ENCODE assay signal across 29 cellular contexts in the genomic region with DNA sequence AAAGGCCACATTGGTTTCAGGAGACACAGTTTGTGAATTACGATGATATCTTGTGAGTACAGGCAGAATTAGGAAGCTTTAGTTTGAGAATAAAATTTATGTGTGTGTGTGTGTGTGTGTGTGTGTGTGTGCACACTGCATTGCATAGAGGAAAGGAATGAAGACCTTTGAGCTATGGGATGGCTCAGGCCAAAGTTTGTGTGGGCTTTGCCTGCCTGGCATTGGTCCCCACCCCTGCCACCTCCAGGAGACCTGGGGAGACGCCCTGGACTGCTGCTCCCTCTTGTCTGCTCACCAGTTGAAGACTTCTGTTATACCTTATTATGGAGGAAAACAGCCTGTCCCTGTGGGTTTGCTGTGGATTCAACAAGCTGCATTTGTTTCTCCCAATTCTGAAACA. TPM values are rescaled to one million over a fixed set of nuclear protein-coding genes. Genes with fewer than 3 reads are reported as not detected.
A peak's percentile ranks its signal among the peaks of the same experiment; 100 is the strongest.
DNase-seq lines count a peak whose midpoint lies in the region; ATAC-seq and TF ChIP-seq lines count a peak whose summit lies in the region.
"Had no signal": no experiment of that assay in that cellular context is flagged by ENCODE, and none has a peak within 500 bp of the region (broad histone marks: within the 10 kb centered on the region; RNA-seq: fewer than 3 reads in every experiment).

No MANE protein-coding gene starts in this region.

- H3K4me3 ChIP-seq in SU-DHL-6 (ENCODE audit: insufficient read depth, low read length, poor library complexity, severe bottlenecking) = no peak overlapping the region
- H3K4me3 ChIP-seq: ascending aorta, cardiac muscle cell, MG63, neural progenitor cell, testis had no signal

- no peak overlapping the region for H3K4me3 Mint-ChIP-seq in activated CD4-positive, alpha-beta T cell treated with anti-CD3 and anti-CD28 coated beads for 36 hours
- no peak overlapping the region for H3K4me3 Mint-ChIP-seq in activated CD4-positive, alpha-beta T cell treated with anti-CD3 and anti-CD28 coated beads, Interleukin-2, amount 10 ng/mL, durations not matched to agents 7 days and 5 days
- peak overlapping the region; percentile 21 for H3K4me3 Mint-ChIP-seq in central memory CD8-positive, alpha-beta T cell
- H3K4me3 Mint-ChIP-seq in natural killer cell treated with Interleukin-12 subunit alpha and Interleukin-12 subunit beta and Interleukin-15 and Interleukin-18, amount 100 ng/mL, for 72 hours = peak overlapping the region; percentile 13
- H3K4me3 Mint-ChIP-seq: dendritic cell treated with granulocyte-macrophage colony-stimulating factor and Interleukin-4, amounts not matched to agents 40 ng/mL and 50 ng/mL, for 4 days; endodermal cell; neural progenitor cell had no signal

- H3K9me3 ChIP-seq in SU-DHL-6 (ENCODE audit: insufficient read depth, low read length) = peaks cover 10% of the 10 kb centered on the region; the same call in 1 of the 2 replicates
- H3K9me3 ChIP-seq: ascending aorta, MG63, testis had no signal

- peak overlapping the region; percentile 74 for H3K27ac Mint-ChIP-seq in activated CD4-positive, alpha-beta T cell treated with anti-CD3 and anti-CD28 coated beads for 36 hours
- no peak overlapping the region for H3K27ac Mint-ChIP-seq in activated CD4-positive, alpha-beta T cell treated with anti-CD3 and anti-CD28 coated beads, Interleukin-2, amount 10 ng/mL, durations not matched to agents 7 days and 5 days
- H3K27ac Mint-ChIP-seq in central memory CD8-positive, alpha-beta T cell (ENCODE audit: low read depth) = no peak overlapping the region
- H3K27ac Mint-ChIP-seq in natural killer cell treated with Interleukin-12 subunit alpha and Interleukin-12 subunit beta and Interleukin-15 and Interleukin-18, amount 100 ng/mL, for 72 hours = peak overlapping the region; percentile 87 to 95
- H3K27ac Mint-ChIP-seq: dendritic cell treated with granulocyte-macrophage colony-stimulating factor and Interleukin-4, amounts not matched to agents 40 ng/mL and 50 ng/mL, for 4 days; endodermal cell; neural progenitor cell had no signal

- intact Hi-C loops in activated CD4-positive, alpha-beta T cell treated with anti-CD3 and anti-CD28 coated beads for 36 hours (cut with DNase I, micrococcal nuclease) = loop anchor here in 1 of 2 experiments (5.0 kb wide), 1 partner anchor 39 kb away; a partner anchor contains a TSS

- H3K36me3 ChIP-seq in SU-DHL-6 (ENCODE audit: low read length) = no peaks in the 10 kb centered on the region
- H3K36me3 ChIP-seq: ascending aorta, cardiac muscle cell, MG63, neural progenitor cell had no signal

- peak overlapping the region; percentile 89; the same call in 1 of the 2 replicates for H3K27ac ChIP-seq in SU-DHL-6 (ENCODE audit: low read depth, low read length)
- H3K27ac ChIP-seq: ascending aorta, cardiac muscle cell, neural progenitor cell, parathyroid adenoma, RWPE1, testis had no signal

- peaks cover 80% of the 10 kb centered on the region for H3K4me1 Mint-ChIP-seq in activated CD4-positive, alpha-beta T cell treated with anti-CD3 and anti-CD28 coated beads for 36 hours
- peaks cover 10% of the 10 kb centered on the region for H3K4me1 Mint-ChIP-seq in activated CD4-positive, alpha-beta T cell treated with anti-CD3 and anti-CD28 coated beads, Interleukin-2, amount 10 ng/mL, durations not matched to agents 7 days and 5 days
- H3K4me1 Mint-ChIP-seq in central memory CD8-positive, alpha-beta T cell = peaks cover 73% of the 10 kb centered on the region
- peaks cover 40 to 66% of the 10 kb centered on the region in 2 donors for H3K4me1 Mint-ChIP-seq in natural killer cell treated with Interleukin-12 subunit alpha and Interleukin-12 subunit beta and Interleukin-15 and Interleukin-18, amount 100 ng/mL, for 72 hours (ENCODE audit: low read depth in 2 of 2)
- H3K4me1 Mint-ChIP-seq: endodermal cell, neural progenitor cell had no signal

- no peak overlapping the region for H3K4me2 ChIP-seq in SU-DHL-6 (ENCODE audit: low read depth, low read length, poor library complexity, severe bottlenecking)
- H3K4me2 ChIP-seq: neural progenitor cell had no signal

- peaks cover 16% of the 10 kb centered on the region for H3F3A ChIP-seq in SU-DHL-6 (ENCODE audit: insufficient read depth)

- H3K9ac ChIP-seq in SU-DHL-6 (ENCODE audit: low read length) = no peak overlapping the region
- H3K9ac ChIP-seq: neural progenitor cell, parathyroid adenoma had no signal

- CTCF ChIA-PET in activated CD4-positive, alpha-beta T cell treated with anti-CD3 and anti-CD28 coated beads for 36 hours (lab: Charles Lee) = interaction anchor here (0.8 to 1.6 kb wide), 2 partner anchors 23 to 38 kb away, joined by 4 to 6 read pairs; a partner anchor contains a TSS
- CTCF ChIA-PET in activated CD4-positive, alpha-beta T cell treated with anti-CD3 and anti-CD28 coated beads, Interleukin-2, amount 10 ng/mL, durations not matched to agents 7 days and 5 days (lab: Charles Lee) = no interaction called here

- no peaks in the 10 kb centered on the region for H3K27me3 ChIP-seq in SU-DHL-6 (ENCODE audit: low read length)
- H3K27me3 ChIP-seq: ascending aorta, cardiac muscle cell, MG63, neural progenitor cell, testis had no signal

- no peaks in the 10 kb centered on the region for H4K20me1 ChIP-seq in SU-DHL-6 (ENCODE audit: low read depth, low read length)

- H3K79me2 ChIP-seq in SU-DHL-6 (ENCODE audit: insufficient read depth, low read length) = no peaks in the 10 kb centered on the region
- H3K79me2 ChIP-seq: parathyroid adenoma had no signal

- POLR2A ChIA-PET in activated CD4-positive, alpha-beta T cell treated with anti-CD3 and anti-CD28 coated beads for 36 hours (lab: Charles Lee) = no interaction called here
- POLR2A ChIA-PET in activated CD4-positive, alpha-beta T cell treated with anti-CD3 and anti-CD28 coated beads, Interleukin-2, amount 10 ng/mL, durations not matched to agents 7 days and 5 days (lab: Charles Lee) = no interaction called here

- H2AFZ ChIP-seq in SU-DHL-6 (ENCODE audit: low read depth, low read length, severe bottlenecking) = no peak overlapping the region
- H2AFZ ChIP-seq: neural progenitor cell, parathyroid adenoma had no signal

- H3K27me3 Mint-ChIP-seq in activated CD4-positive, alpha-beta T cell treated with anti-CD3 and anti-CD28 coated beads for 36 hours = no peaks in the 10 kb centered on the region
- no peaks in the 10 kb centered on the region for H3K27me3 Mint-ChIP-seq in activated CD4-positive, alpha-beta T cell treated with anti-CD3 and anti-CD28 coated beads, Interleukin-2, amount 10 ng/mL, durations not matched to agents 7 days and 5 days
- no peaks in the 10 kb centered on the region for H3K27me3 Mint-ChIP-seq in central memory CD8-positive, alpha-beta T cell
- no peaks in the 10 kb centered on the region for H3K27me3 Mint-ChIP-seq in natural killer cell treated with Interleukin-12 subunit alpha and Interleukin-12 subunit beta and Interleukin-15 and Interleukin-18, amount 100 ng/mL, for 72 hours
- H3K27me3 Mint-ChIP-seq: dendritic cell treated with granulocyte-macrophage colony-stimulating factor and Interleukin-4, amounts not matched to agents 40 ng/mL and 50 ng/mL, for 4 days had no signal

- TF ChIP-seq CTCF in SU-DHL-6 (IDR thresholded peaks at IDR 0.05; ENCODE audit: insufficient read depth, low read length, poor library complexity, severe bottlenecking) = no peak
- no peak for TF ChIP-seq CTCF in GM20000 (IDR thresholded peaks at IDR 0.05; ENCODE audit: extremely low read depth, missing control alignments)

- DNase-seq in activated CD4-positive, alpha-beta T cell treated with anti-CD3 and anti-CD28 coated beads for 36 hours = no peak
- DNase-seq in activated CD4-positive, alpha-beta T cell treated with anti-CD3 and anti-CD28 coated beads, Interleukin-2, amount 10 ng/mL, durations not matched to agents 7 days and 5 days = no peak
- DNase-seq in central memory CD8-positive, alpha-beta T cell (ENCODE audit: low spot score in 2 of 2) = no peak
- DNase-seq in natural killer cell treated with Interleukin-12 subunit alpha and Interleukin-12 subunit beta and Interleukin-15 and Interleukin-18, amount 100 ng/mL, for 72 hours (ENCODE audit: low spot score) = no peak
- DNase-seq in stimulated activated naive CD4-positive, alpha-beta T cell (lab: John Stamatoyannopoulos, UW) = no peak
- no peak for DNase-seq in GM20000 (ENCODE audit: low spot score)
- DNase-seq: 8988T; activated CD4-positive, alpha-beta T cell treated with anti-CD3 and anti-CD28 coated beads, Interleukin-2, amount 50 U/mL, for 1 hour; activated gamma-delta T cell treated with Interleukin-2 at 50 U/mL for 16 hours; endodermal cell; foreskin fibroblast; KBM-7; MG63; NCI-H1417 treated with DMSO at 0.1 percent for 48 hours; NCI-H2081 treated with DMSO at 0.1 percent for 48 hours; NCI-H446; stimulated activated CD4-positive, alpha-beta T cell treated with anti-CD3 and anti-CD28 coated beads, Interleukin-2, amount 100 ng/mL, for 24 hours; testis had no signal

- no peaks in the 10 kb centered on the region for H3K9me2 ChIP-seq in SU-DHL-6 (replicated peaks; ENCODE audit: insufficient read depth, low read length)

- peaks cover 4% of the 10 kb centered on the region for H3K9me3 Mint-ChIP-seq in activated CD4-positive, alpha-beta T cell treated with anti-CD3 and anti-CD28 coated beads for 36 hours (ENCODE audit: low read depth)
- peaks cover 4% of the 10 kb centered on the region for H3K9me3 Mint-ChIP-seq in activated CD4-positive, alpha-beta T cell treated with anti-CD3 and anti-CD28 coated beads, Interleukin-2, amount 10 ng/mL, durations not matched to agents 7 days and 5 days
- no peaks in the 10 kb centered on the region for H3K9me3 Mint-ChIP-seq in central memory CD8-positive, alpha-beta T cell
- H3K9me3 Mint-ChIP-seq in natural killer cell treated with Interleukin-12 subunit alpha and Interleukin-12 subunit beta and Interleukin-15 and Interleukin-18, amount 100 ng/mL, for 72 hours = peaks cover 3% of the 10 kb centered on the region
- H3K9me3 Mint-ChIP-seq: dendritic cell treated with granulocyte-macrophage colony-stimulating factor and Interleukin-4, amounts not matched to agents 40 ng/mL and 50 ng/mL, for 4 days; endodermal cell had no signal

- peaks cover 14% of the 10 kb centered on the region for H3K36me3 Mint-ChIP-seq in activated CD4-positive, alpha-beta T cell treated with anti-CD3 and anti-CD28 coated beads for 36 hours (ENCODE audit: low read depth)
- peaks cover 3% of the 10 kb centered on the region for H3K36me3 Mint-ChIP-seq in activated CD4-positive, alpha-beta T cell treated with anti-CD3 and anti-CD28 coated beads, Interleukin-2, amount 10 ng/mL, durations not matched to agents 7 days and 5 days (ENCODE audit: low read depth)
- H3K36me3 Mint-ChIP-seq in central memory CD8-positive, alpha-beta T cell (ENCODE audit: insufficient read depth) = peaks cover 16% of the 10 kb centered on the region
- peaks cover 4% of the 10 kb centered on the region for H3K36me3 Mint-ChIP-seq in natural killer cell treated with Interleukin-12 subunit alpha and Interleukin-12 subunit beta and Interleukin-15 and Interleukin-18, amount 100 ng/mL, for 72 hours

- ATAC-seq in activated CD4-positive, alpha-beta T cell treated with anti-CD3 and anti-CD28 coated beads for 36 hours = no peak
- no peak for ATAC-seq in central memory CD8-positive, alpha-beta T cell (replicated peaks; ENCODE audit: extremely low read depth, poor library complexity, severe bottlenecking)
- ATAC-seq in natural killer cell treated with Interleukin-12 subunit alpha and Interleukin-12 subunit beta and Interleukin-15 and Interleukin-18, amount 100 ng/mL, for 72 hours = no peak
- no peak for ATAC-seq in GM21381 (IDR thresholded peaks at IDR 0.05; ENCODE audit: unreplicated experiment)
- ATAC-seq: esophagus mucosa had no signal

RNA-seq across cellular contexts. Expression of a gene that starts 37.2 kb away (rescaled TPM):
- total RNA-seq in activated CD4-positive, alpha-beta T cell treated with anti-CD3 and anti-CD28 coated beads for 36 hours = 10 to 100 TPM; 23.5 to 25.5 TPM
- 1 to 10 TPM; 5.7 to 7.0 TPM for total RNA-seq in activated CD4-positive, alpha-beta T cell treated with anti-CD3 and anti-CD28 coated beads, Interleukin-2, amount 10 ng/mL, durations not matched to agents 7 days and 5 days
- 10 to 100 TPM; 13.7 to 15.7 TPM for total RNA-seq in natural killer cell treated with Interleukin-12 subunit alpha and Interleukin-12 subunit beta and Interleukin-15 and Interleukin-18, amount 100 ng/mL, for 72 hours
- total RNA-seq: ascending aorta, cardiac muscle cell, endodermal cell, HT1080, SK-MEL-5 had no signal

Comparison
In these comparisons a context has a peak if more than half of its experiments do, and no peak if none do; other contexts are left out.
1. H3K27ac Mint-ChIP-seq: peak in activated CD4-positive, alpha-beta T cell treated with anti-CD3 and anti-CD28 coated beads for 36 hours (single experiment) and natural killer cell treated with Interleukin-12 subunit alpha and Interleukin-12 subunit beta and Interleukin-15 and Interleukin-18, amount 100 ng/mL, for 72 hours (2 of 2); none in activated CD4-positive, alpha-beta T cell treated with anti-CD3 and anti-CD28 coated beads, Interleukin-2, amount 10 ng/mL, durations not matched to agents 7 days and 5 days (single experiment) and central memory CD8-positive, alpha-beta T cell (single experiment).
2. H3K4me3 Mint-ChIP-seq: peak in central memory CD8-positive, alpha-beta T cell (single experiment) and natural killer cell treated with Interleukin-12 subunit alpha and Interleukin-12 subunit beta and Interleukin-15 and Interleukin-18, amount 100 ng/mL, for 72 hours (single experiment); none in activated CD4-positive, alpha-beta T cell treated with anti-CD3 and anti-CD28 coated beads for 36 hours (single experiment) and activated CD4-positive, alpha-beta T cell treated with anti-CD3 and anti-CD28 coated beads, Interleukin-2, amount 10 ng/mL, durations not matched to agents 7 days and 5 days (single experiment).